8 cellular contexts compared by ENCODE assay signal in the genomic region with DNA sequence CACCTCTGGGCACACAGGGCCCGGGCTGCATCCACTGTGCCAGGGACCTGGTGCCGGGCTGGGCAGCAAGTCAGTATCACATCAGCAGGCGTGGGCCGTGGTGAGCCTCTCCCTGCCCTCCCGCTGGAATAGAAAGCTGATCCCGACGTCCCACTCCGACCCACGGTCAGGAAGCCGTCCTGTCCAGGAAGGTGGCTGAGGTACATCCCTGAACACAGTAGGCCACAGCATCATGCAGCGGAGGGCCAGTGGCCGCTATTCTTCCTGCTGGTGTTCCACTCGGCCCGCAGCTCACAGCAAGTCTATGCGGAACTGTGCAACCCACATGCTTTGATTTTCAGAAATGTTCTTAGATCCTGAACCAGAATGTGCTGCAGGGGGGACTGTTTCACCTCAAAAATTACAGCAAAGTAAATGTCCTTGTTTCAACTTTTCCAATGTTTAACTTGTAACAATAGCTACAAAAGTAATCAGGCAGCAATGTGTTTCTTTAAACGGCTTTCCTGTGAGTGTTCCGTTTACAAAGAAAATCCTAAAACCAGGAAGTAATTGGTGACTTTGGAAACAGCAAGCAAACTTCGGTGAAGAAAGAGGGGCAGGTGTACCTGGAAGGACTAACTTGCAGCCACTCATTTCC.
DNase-seq lines count a peak whose midpoint lies in the region; ATAC-seq lines count a peak whose summit lies in the region.

No MANE protein-coding gene starts in this region.

- ATAC-seq in HG02870 (IDR thresholded peaks at IDR 0.05; ENCODE audit: unreplicated experiment), result no peak

- peak overlapping the region; percentile 10 for H2AFZ ChIP-seq in ACC112 (ENCODE audit: low read length, unreplicated experiment)

- H3K27me3 Mint-ChIP-seq in dendritic cell treated with granulocyte-macrophage colony-stimulating factor and Interleukin-4, amounts not matched to agents 40 ng/mL and 50 ng/mL, for 4 days, result peaks cover 34% of the 10 kb centered on the region

- H3K27ac Mint-ChIP-seq in dendritic cell treated with granulocyte-macrophage colony-stimulating factor and Interleukin-4, amounts not matched to agents 40 ng/mL and 50 ng/mL, for 4 days, result peak overlapping the region; percentile 88

- DNase-seq in NCI-H82 (lab: John Stamatoyannopoulos, UW) (no peak), DMS114 treated with DMSO at 0.1 percent for 48 hours (lab: John Stamatoyannopoulos, UW; ENCODE audit: unreplicated experiment) (no peak)
- DNase-seq in effector CD4-positive, alpha-beta T cell, result no peak

- H3K27ac ChIP-seq in ACC112 (ENCODE audit: low read depth, low read length) (peak overlapping the region; percentile 71), KOPT-K1 (ENCODE audit: low read depth, low read length, poor library complexity, severe bottlenecking) (peak overlapping the region; percentile 25), muscle layer of duodenum (ENCODE audit: low read length) (peak overlapping the region; percentile 81)

- H3K9me3 ChIP-seq in KOPT-K1 (ENCODE audit: insufficient read depth, low read length, poor library complexity, severe bottlenecking), result no peaks in the 10 kb centered on the region
- no peaks in the 10 kb centered on the region for H3K9me3 ChIP-seq in muscle layer of duodenum (ENCODE audit: control insufficient read depth in 1 of 2, low read length in 2 of 2)

- H3K4me1 ChIP-seq in ACC112 (ENCODE audit: control insufficient read depth, insufficient read depth, low read length, unreplicated experiment) (peaks cover 27% of the 10 kb centered on the region), muscle layer of duodenum (ENCODE audit: control insufficient read depth in 1 of 2, insufficient read depth in 2 of 2, low read length in 2 of 2) (peaks cover 4 to 54% of the 10 kb centered on the region in 2 donors)

- H3K36me3 ChIP-seq in ACC112 (ENCODE audit: insufficient read depth, low read length) (no peaks in the 10 kb centered on the region), KOPT-K1 (ENCODE audit: insufficient read depth, low read length) (no peaks in the 10 kb centered on the region), muscle layer of duodenum (ENCODE audit: control insufficient read depth in 1 of 2, insufficient read depth in 2 of 2, low read length in 2 of 2) (no peaks in the 10 kb centered on the region)

- H3K79me2 ChIP-seq in ACC112 (ENCODE audit: control insufficient read depth, insufficient read depth, low read length, unreplicated experiment), result no peaks in the 10 kb centered on the region

- no peaks in the 10 kb centered on the region for H3K9me3 Mint-ChIP-seq in dendritic cell treated with granulocyte-macrophage colony-stimulating factor and Interleukin-4, amounts not matched to agents 40 ng/mL and 50 ng/mL, for 4 days

- peak overlapping the region; percentile 51 for H3K4me3 Mint-ChIP-seq in dendritic cell treated with granulocyte-macrophage colony-stimulating factor and Interleukin-4, amounts not matched to agents 40 ng/mL and 50 ng/mL, for 4 days

- no peaks in the 10 kb centered on the region for H3K27me3 ChIP-seq in ACC112 (ENCODE audit: insufficient read depth, low read length)
- H3K27me3 ChIP-seq in muscle layer of duodenum (ENCODE audit: low read depth, low read length), result no peaks in the 10 kb centered on the region

- H3K4me3 ChIP-seq in ACC112 (ENCODE audit: low read depth, low read length), result peak overlapping the region; percentile 65
- peak overlapping the region; percentile 55 to 74 for H3K4me3 ChIP-seq in muscle layer of duodenum (ENCODE audit: low read depth in 1 of 2, low read length in 2 of 2)

- peaks cover 22% of the 10 kb centered on the region for H3K36me3 Mint-ChIP-seq in dendritic cell treated with granulocyte-macrophage colony-stimulating factor and Interleukin-4, amounts not matched to agents 40 ng/mL and 50 ng/mL, for 4 days (ENCODE audit: low read depth)

- intact Hi-C loops in dendritic cell treated with granulocyte-macrophage colony-stimulating factor and Interleukin-4, amounts not matched to agents 40 ng/mL and 50 ng/mL, for 4 days (cut with micrococcal nuclease), result loop anchor here (1.0 kb wide), 1 partner anchor 19 kb away; no protein-coding TSS in a partner anchor

- peaks cover 59% of the 10 kb centered on the region for H3K4me1 Mint-ChIP-seq in dendritic cell treated with granulocyte-macrophage colony-stimulating factor and Interleukin-4, amounts not matched to agents 40 ng/mL and 50 ng/mL, for 4 days (ENCODE audit: low read depth)

Comparison
In these comparisons a context has a peak if more than half of its experiments do, and no peak if none do; other contexts are left out.
1. H3K27ac ChIP-seq: peak in every context shown above with its lines; median percentile 81 in muscle layer of duodenum; 71 in ACC112; 25 in KOPT-K1.